14 cellular contexts compared by ENCODE assay signal in the genomic region with DNA sequence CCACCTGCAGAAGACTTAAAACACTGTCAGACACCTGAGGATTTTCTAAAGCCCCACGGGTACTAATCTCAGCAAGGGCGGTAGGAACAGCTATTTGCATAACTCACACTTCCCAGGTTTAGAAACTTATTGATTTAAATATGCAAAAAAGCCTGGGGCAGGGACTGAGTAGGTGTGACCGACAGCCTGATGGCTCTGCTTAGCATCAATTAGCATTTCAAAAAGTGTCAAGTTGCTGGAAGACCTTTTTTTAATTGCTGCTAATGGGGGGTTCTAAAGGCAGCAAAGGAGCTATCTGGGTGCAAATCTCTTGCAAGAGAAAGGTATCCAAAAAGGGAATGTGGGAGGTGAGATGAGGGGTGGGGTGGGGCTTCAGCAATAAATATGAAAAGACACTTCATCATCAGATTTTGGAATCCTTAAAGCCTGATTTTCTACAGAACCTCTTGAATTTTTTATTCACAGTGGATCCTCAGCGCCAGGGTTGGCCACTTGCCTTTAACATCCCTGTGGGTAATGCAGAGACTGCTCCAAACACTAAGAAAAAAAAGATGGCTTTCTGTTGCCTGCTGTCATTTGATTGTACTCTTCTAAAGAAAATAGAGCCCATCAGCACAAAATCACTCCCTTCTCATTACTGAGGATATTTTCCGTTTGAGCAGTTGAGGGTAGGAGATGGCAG.
"Had no signal": no experiment of that assay in that cellular context is flagged by ENCODE, and none has a peak within 500 bp of the region (broad histone marks: within the 10 kb centered on the region; RNA-seq: fewer than 3 reads in every experiment).

No MANE protein-coding gene starts in this region.

- H3K36me3 ChIP-seq: brain microvascular endothelial cell, neutrophil, right lobe of liver, tibial nerve had no signal

- H3K36me3 Mint-ChIP-seq: activated CD4-positive, alpha-beta memory T cell treated with anti-CD3 and anti-CD28 coated beads for 36 hours; activated naive CD8-positive, alpha-beta T cell; stimulated activated memory B cell treated with anti-CD40 and anti-IgM and Interleukin-4, amounts not matched to agents 10 μg/mL and 1 μg/mL and 100 μg/mL, for 72 hours had no signal

- H3K9me3 Mint-ChIP-seq: activated CD4-positive, alpha-beta memory T cell treated with anti-CD3 and anti-CD28 coated beads for 36 hours; dendritic cell treated with granulocyte-macrophage colony-stimulating factor and Interleukin-4, amounts not matched to agents 40 ng/mL and 50 ng/mL, for 4 days had no signal

- H3K4me3 Mint-ChIP-seq: activated CD4-positive, alpha-beta memory T cell treated with anti-CD3 and anti-CD28 coated beads for 36 hours; activated naive CD8-positive, alpha-beta T cell; dendritic cell treated with granulocyte-macrophage colony-stimulating factor and Interleukin-4, amounts not matched to agents 40 ng/mL and 50 ng/mL, for 4 days; stimulated activated memory B cell treated with anti-CD40 and anti-IgM and Interleukin-4, amounts not matched to agents 10 μg/mL and 1 μg/mL and 100 μg/mL, for 72 hours had no signal

- H3K4me3 ChIP-seq: right lobe of liver, tibial nerve had no signal

- H3K4me1 ChIP-seq: right lobe of liver, tibial nerve had no signal

- H3K27ac ChIP-seq: brain microvascular endothelial cell, neutrophil, right lobe of liver, tibial nerve had no signal

- H3K27me3 ChIP-seq: brain microvascular endothelial cell, neutrophil, right lobe of liver, tibial nerve had no signal

- H3K9me3 ChIP-seq: neutrophil, right lobe of liver, tibial nerve had no signal

- DNase-seq: activated CD4-positive, alpha-beta memory T cell treated with anti-CD3 and anti-CD28 coated beads for 36 hours; activated gamma-delta T cell; activated T-cell treated with anti-CD3 and anti-CD28 coated beads, Interleukin-2, amount 50 U/mL, for 48 hours; amygdala; brain microvascular endothelial cell; midbrain; right lobe of liver; stimulated activated CD4-positive, alpha-beta T cell treated with anti-CD3 and anti-CD28 coated beads, Interleukin-1b, Interleukin-23, amount 100 ng/mL, for 48 hours; T-helper 9 cell had no signal

- H3K4me1 Mint-ChIP-seq: stimulated activated memory B cell treated with anti-CD40 and anti-IgM and Interleukin-4, amounts not matched to agents 10 μg/mL and 1 μg/mL and 100 μg/mL, for 72 hours had no signal

- ATAC-seq: right lobe of liver; stimulated activated memory B cell treated with anti-CD40 and anti-IgM and Interleukin-4, amounts not matched to agents 10 μg/mL and 1 μg/mL and 100 μg/mL, for 72 hours had no signal

- H3K27ac Mint-ChIP-seq: activated CD4-positive, alpha-beta memory T cell treated with anti-CD3 and anti-CD28 coated beads for 36 hours; activated naive CD8-positive, alpha-beta T cell; dendritic cell treated with granulocyte-macrophage colony-stimulating factor and Interleukin-4, amounts not matched to agents 40 ng/mL and 50 ng/mL, for 4 days; stimulated activated memory B cell treated with anti-CD40 and anti-IgM and Interleukin-4, amounts not matched to agents 10 μg/mL and 1 μg/mL and 100 μg/mL, for 72 hours had no signal
